ENCODE assay signal across 7 cellular contexts in the genomic region with DNA sequence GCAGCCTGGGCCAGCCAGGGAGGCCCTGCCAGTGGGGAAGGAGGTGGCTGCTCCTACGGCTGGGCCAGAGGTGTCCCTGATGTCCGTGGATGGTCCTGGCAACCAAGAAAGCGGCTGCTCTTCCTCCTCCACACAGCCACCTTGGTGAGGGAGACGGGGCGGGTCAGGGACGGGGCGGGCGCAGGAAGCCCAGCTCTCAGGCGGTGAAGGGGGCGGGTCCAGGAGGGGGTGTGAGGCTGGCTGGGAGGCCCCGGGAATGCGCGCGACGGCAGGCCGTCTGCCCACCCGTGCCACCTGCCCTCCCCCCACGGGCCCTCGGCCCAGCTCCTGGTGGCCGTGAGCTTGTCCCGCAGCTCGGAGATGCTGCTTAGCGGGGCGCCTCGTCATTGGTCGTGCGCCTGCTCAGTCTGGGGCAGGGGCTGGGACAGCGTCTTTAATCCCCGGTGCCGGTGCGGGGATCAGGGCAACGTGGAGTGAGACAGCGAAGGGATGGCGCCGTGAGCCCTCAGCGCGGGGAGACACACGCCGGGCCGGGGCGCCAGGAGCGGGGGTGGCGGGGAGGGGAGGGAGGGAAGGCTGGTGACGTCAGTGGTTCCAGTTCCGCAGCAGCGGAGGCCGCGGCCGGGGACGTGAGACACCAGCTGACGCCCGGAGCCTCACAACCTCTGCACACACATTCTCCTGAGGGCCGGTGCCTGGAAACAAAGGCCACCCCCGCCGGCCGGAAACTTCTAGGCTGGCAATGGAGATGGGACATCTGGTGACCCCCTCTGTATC. TPM values are rescaled to one million over a fixed set of nuclear protein-coding genes. Genes with fewer than 3 reads are reported as not detected.
DNase-seq lines count a peak whose midpoint lies in the region; ATAC-seq, FAIRE-seq and TF ChIP-seq lines count a peak whose summit lies in the region.

No MANE protein-coding gene starts in this region.

- peak overlapping the region; percentile 13 to 37 (median 33) for H3K4me3 ChIP-seq in endothelial cell of umbilical vein (replicated peaks in 1 of 3; ENCODE audit: insufficient read depth in 1 of 3, low read depth in 1 of 3, low read length in 3 of 3)

- H3K4me1 ChIP-seq in endothelial cell of umbilical vein (ENCODE audit: control insufficient read depth, extremely low read depth, insufficient read depth, low read length), result no peaks in the 10 kb centered on the region

- dilution Hi-C loops in endothelial cell of umbilical vein (cut with MboI; ENCODE audit: extremely low pct_ligation_motif_present, low sequenced_read_pairs), result no loop called here

- H2AFZ ChIP-seq in endothelial cell of umbilical vein (ENCODE audit: low read depth, low read length), result peak overlapping the region; percentile 92

- FAIRE-seq in endothelial cell of umbilical vein (lab: Jason Lieb, UNC), result peak; percentile 48

- peak overlapping the region; percentile 46 for H3K9ac ChIP-seq in endothelial cell of umbilical vein (replicated peaks; ENCODE audit: extremely low read depth, insufficient read depth, low read length)

- ATAC-seq in GM18861 (IDR thresholded peaks at IDR 0.05; ENCODE audit: unreplicated experiment) (peak; percentile 42), HG03135 (IDR thresholded peaks at IDR 0.05; ENCODE audit: unreplicated experiment) (peak; percentile 73)

- TF ChIP-seq POLR2A in endothelial cell of umbilical vein (IDR thresholded peaks at IDR 0.05; ENCODE audit: low read depth, low read length), result no peak

- H3K9me1 ChIP-seq in endothelial cell of umbilical vein (replicated peaks; ENCODE audit: control insufficient read depth, extremely low read depth, insufficient read depth, low read length), result no peaks in the 10 kb centered on the region

- peaks cover 3 to 4% of the 10 kb centered on the region in 2 experiments for H3K27me3 ChIP-seq in endothelial cell of umbilical vein (ENCODE audit: control insufficient read depth in 2 of 2, insufficient read depth in 2 of 2, low read length in 2 of 2)

- intact Hi-C loops in endothelial cell of umbilical vein (cut with micrococcal nuclease), result loop anchor here (2.0 to 10.0 kb wide), 3 partner anchors 46 to 132 kb away; partner anchors contain the start of gene TOLLIP

- H3K36me3 ChIP-seq in endothelial cell of umbilical vein (ENCODE audit: control insufficient read depth in 2 of 2, extremely low read depth in 1 of 2, insufficient read depth in 2 of 2, low read length in 2 of 2), result no peaks in the 10 kb centered on the region

- no peaks in the 10 kb centered on the region for H3K9me3 ChIP-seq in endothelial cell of umbilical vein (replicated peaks; ENCODE audit: control insufficient read depth, insufficient read depth, low read length)

- DNase-seq in NOMO-1 (lab: John Stamatoyannopoulos, UW; ENCODE audit: unreplicated experiment in 2 of 2) (peak; percentile 49 to 68), endothelial cell of umbilical vein (ENCODE audit: low read depth, low spot score) (peak; percentile 41), middle frontal gyrus (ENCODE audit: extremely low spot score, low spot score) (peak; percentile 62)
- peak; percentile 84 for DNase-seq in activated CD8-positive, alpha-beta memory T cell treated with anti-CD3 and anti-CD28 coated beads, Interleukin-2, amount 50 U/mL, for 4 hours
- peak; percentile 74 to 75 for DNase-seq in stimulated activated CD8-positive, alpha-beta memory T cell treated with anti-CD3 and anti-CD28 coated beads, Interleukin-15, amount 100 ng/mL, for 4 hours (ENCODE audit: low read depth in 2 of 2)

- BruUV-seq in endothelial cell of umbilical vein (replicated peaks; lab: Mats Ljungman, UMichigan), result no TSS peak

- H4K20me1 ChIP-seq in endothelial cell of umbilical vein (replicated peaks; ENCODE audit: control insufficient read depth, extremely low read depth, insufficient read depth, low read length), result no peaks in the 10 kb centered on the region

- peak overlapping the region; percentile 17 for H3K4me2 ChIP-seq in endothelial cell of umbilical vein (ENCODE audit: insufficient read depth, low read length)

- POLR2A ChIA-PET in endothelial cell of umbilical vein (lab: Charles Lee), result no interaction called here

- H3K27ac ChIP-seq in endothelial cell of umbilical vein (ENCODE audit: insufficient read depth, low read depth, low read length), result no peak overlapping the region

- CTCF ChIA-PET in endothelial cell of umbilical vein (lab: Charles Lee), result interaction anchor here (0.7 kb wide), 1 partner anchor 15 kb away, joined by 3 read pairs; no protein-coding TSS in a partner anchor

- TF ChIP-seq CTCF in endothelial cell of umbilical vein (IDR thresholded peaks at IDR 0.05; ENCODE audit: extremely low read depth in 1 of 2, insufficient read depth in 1 of 2, low read depth in 1 of 2, low read length in 2 of 2), result peak in 1 of 2 donors; percentile 19

- no peaks in the 10 kb centered on the region for H3K79me2 ChIP-seq in endothelial cell of umbilical vein (ENCODE audit: control insufficient read depth, insufficient read depth, low read length)

TF ChIP-seq in endothelial cell of umbilical vein, 7 proteins besides CTCF, POLR2A, EP300 and RAD21:
- TF ChIP-seq POLR2AphosphoS5 (IDR thresholded peaks at IDR 0.05; ENCODE audit: insufficient read depth, low read depth, low read length) (no peak), EZH2 (IDR thresholded peaks at IDR 0.05; ENCODE audit: borderline replicate concordance, low read depth, low read length, severe bottlenecking) (peak; percentile 46)

RNA-seq across cellular contexts. Expression of gene BRSK2, which starts 6.7 kb away (rescaled TPM):
- total RNA-seq in endothelial cell of umbilical vein, result 0.20 and 0.39 TPM in 2 replicates
- 0.08 and 0.54 TPM in 2 replicates for polyA plus RNA-seq in endothelial cell of umbilical vein
- polyA plus RNA-seq in endothelial cell of umbilical vein (2011; cell fraction: cytosol; rRNA removed), result 0.04 and 0.13 TPM in 2 replicates
- 0.21 and 0.57 TPM in 2 replicates for polyA plus RNA-seq in endothelial cell of umbilical vein (2011; cell fraction: nucleus; rRNA removed)
- polyA plus RNA-seq in endothelial cell of umbilical vein (2012), result 0.24 TPM in 1 of 2 replicates, not detected in the other
- not detected in 2 replicates for polyA minus RNA-seq in endothelial cell of umbilical vein
- 1.2 TPM for polyA minus RNA-seq in endothelial cell of umbilical vein (2011; cell fraction: cytosol; rRNA and poly(A)+ RNA removed)
- not detected in 2 replicates for polyA minus RNA-seq in endothelial cell of umbilical vein (2011; cell fraction: nucleus; rRNA and poly(A)+ RNA removed)
